In the genomic region with DNA sequence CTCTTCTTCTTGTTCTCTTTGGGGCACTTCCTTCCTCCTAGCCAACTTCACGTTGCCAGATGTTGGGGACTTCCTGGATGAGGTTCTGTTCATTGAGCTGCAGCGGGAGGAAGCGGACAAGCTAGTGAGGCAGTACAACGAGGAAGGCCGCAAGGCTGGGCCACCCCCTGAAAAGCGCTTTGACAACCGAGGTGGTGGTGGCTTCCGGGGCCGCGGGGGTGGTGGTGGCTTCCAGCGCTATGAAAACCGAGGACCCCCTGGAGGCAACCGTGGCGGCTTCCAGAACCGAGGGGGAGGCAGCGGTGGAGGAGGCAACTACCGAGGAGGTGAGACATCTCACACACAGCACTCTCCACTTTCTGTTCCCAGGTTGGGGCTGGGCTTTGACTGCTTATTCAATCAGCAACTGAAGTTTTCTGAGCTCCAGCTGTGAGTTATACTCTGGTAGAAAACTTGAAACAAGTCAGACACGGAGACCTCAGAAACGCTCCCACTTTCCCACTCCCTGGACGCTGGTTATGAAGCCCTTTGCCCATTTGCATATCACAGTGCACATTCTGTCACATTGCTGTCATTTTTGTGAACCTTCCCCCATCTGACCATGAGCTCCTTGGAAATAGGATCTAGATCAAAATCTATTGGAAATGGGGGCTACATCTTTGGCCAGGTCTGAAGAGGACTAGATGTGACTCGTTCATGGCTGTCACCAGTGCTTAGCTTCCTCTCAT, we compare ENCODE assay signal across 10 cellular contexts. TPM values are rescaled to one million over a fixed set of nuclear protein-coding genes. Genes with fewer than 3 reads are reported as not detected.
DNase-seq lines count a peak whose midpoint lies in the region; ATAC-seq, FAIRE-seq and TF ChIP-seq lines count a peak whose summit lies in the region.
"Had no signal": no experiment of that assay in that cellular context is flagged by ENCODE, and none has a peak within 500 bp of the region (broad histone marks: within the 10 kb centered on the region; RNA-seq: fewer than 3 reads in every experiment).

No MANE protein-coding gene starts in this region.

- POLR2A ChIA-PET in activated CD4-positive, alpha-beta T cell treated with anti-CD3 and anti-CD28 coated beads for 36 hours (lab: Charles Lee), result interaction anchor here (1.0 to 1.3 kb wide), 4 partner anchors 10 to 40 kb away, joined by 3 to 13 read pairs (median 4); partner anchors contain the start of gene HNRNPUL1
- POLR2A ChIA-PET in GM12878 (lab: Charles Lee), result interaction anchor here (0.6 to 2.0 kb wide), 11 partner anchors 21 to 1456 kb away, joined by 3 to 10 read pairs (median 5); partner anchors contain the start of genes B9D2, FBL and HNRNPUL1

- H3K27me3 ChIP-seq in GM12878 (replicated peaks in 1 of 2; ENCODE audit: control insufficient read depth in 2 of 2, insufficient read depth in 2 of 2, low read length in 1 of 2), result no peaks in the 10 kb centered on the region
- H3K27me3 ChIP-seq in MG63, result no peaks in the 10 kb centered on the region
- no peaks in the 10 kb centered on the region for H3K27me3 ChIP-seq in neural progenitor cell

- H2AFZ ChIP-seq in GM12878 (ENCODE audit: control insufficient read depth, low read depth, low read length), result no peak overlapping the region
- no peak overlapping the region for H2AFZ ChIP-seq in neural progenitor cell (replicated peaks)

- SMC1A ChIA-PET in GM12878 (lab: Charles Lee; ENCODE audit: uncharacterized antibody, unreplicated experiment), result interaction anchor here (0.7 to 1.7 kb wide), 10 partner anchors 13 to 1019 kb away, joined by 3 to 8 read pairs (median 4); partner anchors contain the start of gene B9D2

- peaks cover 9% of the 10 kb centered on the region for H3K79me2 ChIP-seq in GM12878 (ENCODE audit: control insufficient read depth, insufficient read depth, low read length)
- H3K79me2 ChIP-seq in neural progenitor cell (ENCODE audit: low read depth), result no peaks in the 10 kb centered on the region

- H3K27me3 Mint-ChIP-seq in activated CD4-positive, alpha-beta T cell treated with anti-CD3 and anti-CD28 coated beads for 36 hours, result no peaks in the 10 kb centered on the region
- no peaks in the 10 kb centered on the region for H3K27me3 Mint-ChIP-seq in neural progenitor cell (ENCODE audit: insufficient read depth, low read depth)

- no peak for TF ChIP-seq CTCF in GM13977 (IDR thresholded peaks at IDR 0.05; ENCODE audit: extremely low read depth, insufficient read depth, missing control alignments)
- TF ChIP-seq CTCF in GM12878 (IDR thresholded peaks at IDR 0.05 in 2 of 3, conservative IDR thresholded peaks at IDR 0.05 in 1 of 3; ENCODE audit: control insufficient read depth in 2 of 3, extremely low read depth in 1 of 3, insufficient read depth in 1 of 3, low read depth in 3 of 3, low read length in 3 of 3), result no peak
- TF ChIP-seq CTCF in neural progenitor cell (IDR thresholded peaks at IDR 0.05), result no peak

- H3K27ac ChIP-seq in GM12878 (ENCODE audit: control insufficient read depth, insufficient read depth) (peak overlapping the region; percentile 79), neural progenitor cell (no peak overlapping the region)

- RAD21 ChIA-PET in GM12878 (lab: Charles Lee; ENCODE audit: unreplicated experiment), result interaction anchor here (0.7 to 3.6 kb wide), 11 partner anchors 10 to 656 kb away, joined by 3 to 28 read pairs (median 5); partner anchors contain the start of gene HNRNPUL1

- peaks cover 37% of the 10 kb centered on the region for H3F3A ChIP-seq in neural progenitor cell (ENCODE audit: low read depth)

- DNase-seq in GM13977 (ENCODE audit: low spot score), result peak; percentile 84
- DNase-seq in activated CD4-positive, alpha-beta T cell treated with anti-CD3 and anti-CD28 coated beads for 36 hours, result peak; percentile 86
- peak; percentile 47 for DNase-seq in GM12878 (ENCODE audit: low read depth, low spot score)
- DNase-seq in stimulated activated CD8-positive, alpha-beta memory T cell treated with anti-CD3 and anti-CD28 coated beads, Interleukin-12 subunit alpha, Interleukin-12 subunit beta, amount 100 ng/mL, for 1 hour (ENCODE audit: low read depth), result peak; percentile 49
- no peak for DNase-seq in MG63
- no peak for DNase-seq in neural progenitor cell (ENCODE audit: low spot score)
- no peak for DNase-seq in NCI-H226
- DNase-seq: anterior cingulate cortex, NCI-H2081 had no signal

- peak overlapping the region; percentile 29 for H3K4me3 Mint-ChIP-seq in activated CD4-positive, alpha-beta T cell treated with anti-CD3 and anti-CD28 coated beads for 36 hours
- H3K4me3 Mint-ChIP-seq in neural progenitor cell, result no peak overlapping the region

- TF ChIP-seq POLR2A in GM12878 (IDR thresholded peaks at IDR 0.05; ENCODE audit: low read depth, low read length), result no peak

- H3K36me3 ChIP-seq in GM12878 (ENCODE audit: control insufficient read depth in 2 of 2, insufficient read depth in 2 of 2, low read length in 1 of 2) (peaks cover 40 to 59% of the 10 kb centered on the region in 2 experiments), MG63 (peaks cover 96% of the 10 kb centered on the region), neural progenitor cell (peaks cover 7% of the 10 kb centered on the region)

- H4K20me1 ChIP-seq in GM12878 (ENCODE audit: control insufficient read depth, insufficient read depth) (no peaks in the 10 kb centered on the region), neural progenitor cell (ENCODE audit: low read depth) (peaks cover 17% of the 10 kb centered on the region)

- no peaks in the 10 kb centered on the region for H3K9me3 Mint-ChIP-seq in activated CD4-positive, alpha-beta T cell treated with anti-CD3 and anti-CD28 coated beads for 36 hours (ENCODE audit: low read depth)
- no peaks in the 10 kb centered on the region for H3K9me3 Mint-ChIP-seq in neural progenitor cell

- CTCF ChIA-PET in activated CD4-positive, alpha-beta T cell treated with anti-CD3 and anti-CD28 coated beads for 36 hours (lab: Charles Lee), result interaction anchor here (0.6 to 1.3 kb wide), 7 partner anchors 14 to 488 kb away, joined by 3 to 6 read pairs (median 3); partner anchors contain the start of gene HNRNPUL1
- CTCF ChIA-PET in GM12878 (lab: Yijun Ruan, JAX), result interaction anchor here (0.6 to 1.7 kb wide), 9 partner anchors 14 to 826 kb away, joined by 3 to 6 read pairs (median 4); partner anchors contain the start of gene HNRNPUL1

- no peak for TF ChIP-seq RAD21 in GM12878 (IDR thresholded peaks at IDR 0.05; ENCODE audit: insufficient read depth, low read depth, low read length)

- peak overlapping the region; percentile 19; the same call in 1 of the 2 replicates for H3K9ac ChIP-seq in GM12878 (ENCODE audit: control insufficient read depth, insufficient read depth, low read length)
- no peak overlapping the region for H3K9ac ChIP-seq in neural progenitor cell

- H3K4me3 ChIP-seq in GM12878 (no peak overlapping the region; the same call in 1 of the 2 replicates), MG63 (no peak overlapping the region), neural progenitor cell (no peak overlapping the region)

- no peak for TF ChIP-seq EP300 in GM12878 (IDR thresholded peaks at IDR 0.05; ENCODE audit: borderline replicate concordance in 1 of 2, control insufficient read depth in 1 of 2, low read depth in 2 of 2, low read length in 2 of 2)

- intact Hi-C loops in activated CD4-positive, alpha-beta T cell treated with anti-CD3 and anti-CD28 coated beads for 36 hours (cut with DNase I, micrococcal nuclease), result no loop called here
- intact Hi-C loops in GM12878 (cut with micrococcal nuclease; ENCODE audit: unreplicated experiment), result no loop called here

- peak; percentile 62 for FAIRE-seq in GM12878 (lab: Jason Lieb, UNC)

- H3K4me1 ChIP-seq in GM12878 (ENCODE audit: control insufficient read depth, insufficient read depth, low read length) (peaks cover 56% of the 10 kb centered on the region), neural progenitor cell (no peaks in the 10 kb centered on the region)

- H3K4me1 Mint-ChIP-seq in activated CD4-positive, alpha-beta T cell treated with anti-CD3 and anti-CD28 coated beads for 36 hours, result peaks cover 99% of the 10 kb centered on the region
- peaks cover 10% of the 10 kb centered on the region for H3K4me1 Mint-ChIP-seq in neural progenitor cell

- peaks cover 73% of the 10 kb centered on the region for H3K36me3 Mint-ChIP-seq in activated CD4-positive, alpha-beta T cell treated with anti-CD3 and anti-CD28 coated beads for 36 hours (ENCODE audit: low read depth)
- peaks cover 43% of the 10 kb centered on the region for H3K36me3 Mint-ChIP-seq in neural progenitor cell

- peak; percentile 82 for ATAC-seq in activated CD4-positive, alpha-beta T cell treated with anti-CD3 and anti-CD28 coated beads for 36 hours
- ATAC-seq in GM12878 (peak; percentile 65), GM18868 (IDR thresholded peaks at IDR 0.05; ENCODE audit: unreplicated experiment) (no peak)

- WGBS in GM12878 (ENCODE audit: insufficient coverage, insufficient replicate concordance, low lambda C conversion rate, missing lambda C conversion rate), result 38% methylated on average over 21 of the region's 21 CpGs

- no TSS peak for BruUV-seq in GM12878 (replicated peaks; lab: Mats Ljungman, UMichigan)

- H3K9me3 ChIP-seq in GM12878 (replicated peaks; ENCODE audit: control insufficient read depth, insufficient read depth, low read length) (no peaks in the 10 kb centered on the region), MG63 (no peaks in the 10 kb centered on the region), neural progenitor cell (ENCODE audit: low read depth) (no peaks in the 10 kb centered on the region)

- H3K4me2 ChIP-seq in GM12878 (ENCODE audit: control insufficient read depth, insufficient read depth) (peak overlapping the region; percentile 71), neural progenitor cell (no peak overlapping the region)

- in situ Hi-C loops in GM13977 (cut with MboI; ENCODE audit: low pct_unique_long_range_greater_than_20kb, low sequenced_read_pairs, unreplicated experiment) (no loop called here), GM12878 (cut with MboI) (no loop called here)

- H3K27ac Mint-ChIP-seq in activated CD4-positive, alpha-beta T cell treated with anti-CD3 and anti-CD28 coated beads for 36 hours, result peak overlapping the region; percentile 95
- no peak overlapping the region for H3K27ac Mint-ChIP-seq in neural progenitor cell

RNA-seq across cellular contexts. Expression of gene CCDC97, which starts 7.2 kb away (rescaled TPM):
- total RNA-seq in activated CD4-positive, alpha-beta T cell treated with anti-CD3 and anti-CD28 coated beads for 36 hours, result 10 to 100 TPM; 21.2 to 21.4 TPM
- 17.5 and 19.3 TPM in 2 replicates for total RNA-seq in GM12878 (2013; cell fraction: nucleolus; rRNA removed)
- total RNA-seq in GM12878 (2014; rRNA removed), result 14.4 and 18.3 TPM in 2 replicates
- total RNA-seq in GM12878 (2014; rRNA removed; fragmentation: Illumina TruSeq; extraction: Trizol), result 7.0 and 8.8 TPM in 2 replicates
- 32.9 and 34.1 TPM in 2 replicates for total RNA-seq in GM12878 (2021)
- 8.9 TPM for polyA plus RNA-seq in GM12878 (2011; ENCODE audit: low read depth)
- polyA plus RNA-seq in GM12878 (2011; rRNA removed), result 4.3 and 9.2 TPM in 2 replicates
- 11.4 and 12.1 TPM in 2 replicates for polyA plus RNA-seq in GM12878 (2011; cell fraction: cytosol; rRNA removed)
- polyA plus RNA-seq in GM12878 (2011; cell fraction: nucleus; rRNA removed), result 9.0 and 12.7 TPM in 2 replicates
- 17.3 and 22.2 TPM in 2 replicates for polyA plus RNA-seq in GM12878 (2012)
- polyA plus RNA-seq in GM12878 (2014; fragmentation: Illumina TruSeq; extraction: Trizol), result 11.0 and 19.4 TPM in 2 replicates
- 1 to 10 TPM; 1.8 to 2.4 TPM for polyA plus RNA-seq in GM12878 (2014; fragmentation: Nextera tagmentation; extraction: Ambion mirVana)
- polyA plus RNA-seq in GM12878 (2014; rRNA removed), result 24.4 and 28.1 TPM in 2 replicates
- polyA plus RNA-seq in GM12878 (2016; fragmentation: Nextera tagmentation; extraction: Ambion mirVana), result 10 to 100 TPM; 27.3 to 29.5 TPM
- polyA minus RNA-seq in GM12878 (2011; rRNA and poly(A)+ RNA removed), result 6.9 and 14.5 TPM in 2 replicates
- 6.1 and 8.8 TPM in 2 replicates for polyA minus RNA-seq in GM12878 (2011; cell fraction: cytosol; rRNA and poly(A)+ RNA removed)
- 5.0 and 12.9 TPM in 2 replicates for polyA minus RNA-seq in GM12878 (2011; cell fraction: nucleus; rRNA and poly(A)+ RNA removed)
- total RNA-seq in MG63 (2014; rRNA removed; shearing (Covaris generic); ENCODE audit: low replicate concordance), result 2.8 and 22.3 TPM in 2 replicates
- 14.1 and 19.1 TPM in 2 replicates for total RNA-seq in neural progenitor cell (ENCODE audit: low replicate concordance)

RNA-seq across cellular contexts. Expression of gene HNRNPUL1, which starts 38.6 kb away (rescaled TPM):
- total RNA-seq in activated CD4-positive, alpha-beta T cell treated with anti-CD3 and anti-CD28 coated beads for 36 hours, result 100 to 1,000 TPM; 263 to 312 TPM
- total RNA-seq in GM12878 (2013; cell fraction: nucleolus; rRNA removed), result 152 and 164 TPM in 2 replicates
- total RNA-seq in GM12878 (2014; rRNA removed) (96.3 and 101 TPM in 2 replicates), GM12878 (2014; rRNA removed; fragmentation: Illumina TruSeq; extraction: Trizol) (88.8 and 100 TPM in 2 replicates), GM12878 (2021) (276 TPM in 2 replicates), neural progenitor cell (ENCODE audit: low replicate concordance) (126 and 188 TPM in 2 replicates)
- 52.2 TPM for polyA plus RNA-seq in GM12878 (2011; ENCODE audit: low read depth)
- polyA plus RNA-seq in GM12878 (2011; rRNA removed) (37.7 and 61.7 TPM in 2 replicates), GM12878 (2014; fragmentation: Illumina TruSeq; extraction: Trizol) (149 and 175 TPM in 2 replicates), GM12878 (2014; fragmentation: Nextera tagmentation; extraction: Ambion mirVana) (10 to 100 TPM; 11.1 to 26.3 TPM), GM12878 (2014; rRNA removed) (132 and 168 TPM in 2 replicates), GM12878 (2016; fragmentation: Nextera tagmentation; extraction: Ambion mirVana) (100 to 1,000 TPM; 178 to 185 TPM)
- 46.3 and 65.1 TPM in 2 replicates for polyA plus RNA-seq in GM12878 (2011; cell fraction: cytosol; rRNA removed)
- polyA plus RNA-seq in GM12878 (2011; cell fraction: nucleus; rRNA removed), result 49.1 and 66.4 TPM in 2 replicates
- polyA plus RNA-seq in GM12878 (2012), result 120 and 147 TPM in 2 replicates
- polyA minus RNA-seq in GM12878 (2011; rRNA and poly(A)+ RNA removed), result 58.4 and 63.7 TPM in 2 replicates
- 38.7 and 41.0 TPM in 2 replicates for polyA minus RNA-seq in GM12878 (2011; cell fraction: cytosol; rRNA and poly(A)+ RNA removed)
- polyA minus RNA-seq in GM12878 (2011; cell fraction: nucleus; rRNA and poly(A)+ RNA removed), result 36.3 and 72.3 TPM in 2 replicates
- 149 and 151 TPM in 2 replicates for total RNA-seq in MG63 (2014; rRNA removed; shearing (Covaris generic); ENCODE audit: low replicate concordance)

RNA-seq across cellular contexts. Expression of gene TGFB1, which starts 50.9 kb away (rescaled TPM):
- 10 to 100 TPM; 86.2 to 99.0 TPM for total RNA-seq in activated CD4-positive, alpha-beta T cell treated with anti-CD3 and anti-CD28 coated beads for 36 hours
- total RNA-seq in GM12878 (2013; cell fraction: nucleolus; rRNA removed), result 51.1 and 51.2 TPM in 2 replicates
- 10.4 and 14.5 TPM in 2 replicates for total RNA-seq in GM12878 (2014; rRNA removed)
- total RNA-seq in GM12878 (2014; rRNA removed; fragmentation: Illumina TruSeq; extraction: Trizol), result 14.2 and 14.4 TPM in 2 replicates
- total RNA-seq in GM12878 (2021), result 117 and 120 TPM in 2 replicates
- 36.8 TPM for polyA plus RNA-seq in GM12878 (2011; ENCODE audit: low read depth)
- 3.6 and 5.9 TPM in 2 replicates for polyA plus RNA-seq in GM12878 (2011; rRNA removed)
- polyA plus RNA-seq in GM12878 (2011; cell fraction: cytosol; rRNA removed), result 17.2 and 17.9 TPM in 2 replicates
- 29.4 and 38.3 TPM in 2 replicates for polyA plus RNA-seq in GM12878 (2011; cell fraction: nucleus; rRNA removed)
- 75.0 and 80.1 TPM in 2 replicates for polyA plus RNA-seq in GM12878 (2012)
- 10.0 and 24.3 TPM in 2 replicates for polyA plus RNA-seq in GM12878 (2014; fragmentation: Illumina TruSeq; extraction: Trizol)
- polyA plus RNA-seq in GM12878 (2014; fragmentation: Nextera tagmentation; extraction: Ambion mirVana), result under 1 TPM; 0.23 to 0.37 TPM
- 33.3 and 48.2 TPM in 2 replicates for polyA plus RNA-seq in GM12878 (2014; rRNA removed)
- polyA plus RNA-seq in GM12878 (2016; fragmentation: Nextera tagmentation; extraction: Ambion mirVana), result 1 to 10 TPM; 7.1 to 7.5 TPM
- 13.9 and 21.5 TPM in 2 replicates for polyA minus RNA-seq in GM12878 (2011; rRNA and poly(A)+ RNA removed)
- 36.7 and 56.1 TPM in 2 replicates for polyA minus RNA-seq in GM12878 (2011; cell fraction: cytosol; rRNA and poly(A)+ RNA removed)
- 11.5 and 21.3 TPM in 2 replicates for polyA minus RNA-seq in GM12878 (2011; cell fraction: nucleus; rRNA and poly(A)+ RNA removed)
- 5.6 and 8.6 TPM in 2 replicates for total RNA-seq in MG63 (2014; rRNA removed; shearing (Covaris generic); ENCODE audit: low replicate concordance)
- total RNA-seq in neural progenitor cell (ENCODE audit: low replicate concordance), result 0.65 and 1.3 TPM in 2 replicates

Comparison
In these comparisons a context has a peak if more than half of its experiments do, and no peak if none do; other contexts are left out.
1. DNase-seq: peak in GM13977 (single experiment), activated CD4-positive, alpha-beta T cell treated with anti-CD3 and anti-CD28 coated beads for 36 hours (single experiment), GM12878 (single experiment) and stimulated activated CD8-positive, alpha-beta memory T cell treated with anti-CD3 and anti-CD28 coated beads, Interleukin-12 subunit alpha, Interleukin-12 subunit beta, amount 100 ng/mL, for 1 hour (single experiment); none in MG63 (single experiment), neural progenitor cell (single experiment) and NCI-H226 (single experiment).